ENCODE assay signal across 28 cellular contexts in the genomic region with DNA sequence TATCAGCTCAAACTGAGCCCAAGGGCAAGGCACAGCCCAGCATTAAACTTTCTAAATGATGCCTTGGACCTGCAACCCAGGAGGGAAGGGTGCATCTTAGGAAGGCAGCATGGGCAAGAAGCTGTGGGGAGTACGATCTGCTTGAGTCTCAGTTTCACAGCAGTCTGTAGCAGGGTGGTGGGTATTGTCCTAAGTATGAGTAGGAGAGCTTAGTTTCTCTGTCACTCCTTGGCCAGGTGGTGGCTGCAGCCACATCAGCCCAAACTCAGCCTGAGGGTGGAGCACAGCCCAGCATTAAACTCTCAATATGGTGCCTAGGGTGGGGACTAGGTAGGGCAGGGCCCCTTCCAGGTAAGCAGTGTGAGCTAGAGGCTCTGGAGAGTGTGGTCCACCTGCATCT.
"Had no signal": no experiment of that assay in that cellular context is flagged by ENCODE, and none has a peak within 500 bp of the region (broad histone marks: within the 10 kb centered on the region; RNA-seq: fewer than 3 reads in every experiment).

No MANE protein-coding gene starts in this region.

- H3K27me3 ChIP-seq: brain microvascular endothelial cell, esophagus squamous epithelium, gastroesophageal sphincter, heart right ventricle had no signal

- H3K27ac ChIP-seq: brain microvascular endothelial cell, esophagus squamous epithelium, gastroesophageal sphincter, heart right ventricle, WERI-Rb-1 had no signal

- DNase-seq: activated B cell treated with CpG ODN at 0.5 μM for 24 hours; activated CD4-positive, alpha-beta T cell treated with anti-CD3 and anti-CD28 coated beads for 48 hours; activated CD4-positive, alpha-beta T cell treated with anti-CD3 and anti-CD28 coated beads, Interleukin-2, amount 50 U/mL, for 1 hour; activated CD4-positive, alpha-beta T cell treated with anti-CD3 and anti-CD28 coated beads, Interleukin-2, amount 50 U/mL, for 48 hours; activated CD8-positive, alpha-beta memory T cell treated with anti-CD3 and anti-CD28 coated beads for 24 hours; activated CD8-positive, alpha-beta T cell treated with anti-CD3 and anti-CD28 coated beads for 36 hours; activated effector memory CD4-positive, alpha-beta T cell treated with Interleukin-2 at 50 U/mL for 16 hours; activated gamma-delta T cell treated with Interleukin-2 at 50 U/mL for 16 hours; activated naive CD4-positive, alpha-beta T cell treated with anti-CD3 and anti-CD28 coated beads, Interleukin-2, amount 50 U/mL, for 16 hours; activated naive CD4-positive, alpha-beta T cell treated with Interleukin-2 at 50 U/mL for 16 hours; activated T-cell treated with anti-CD3 and anti-CD28 coated beads, Interleukin-2, amount 50 U/mL, for 4 hours; amniotic stem cell; anterior cingulate cortex; brain microvascular endothelial cell; cortex of kidney; dermis blood vessel endothelial cell; effector CD4-positive, alpha-beta T cell; effector memory CD8-positive, alpha-beta T cell; erythroblast; esophagus squamous epithelium; foreskin melanocyte; heart right ventricle; T-helper 1 cell; T-helper 2 cell; WERI-Rb-1 had no signal

- H3K4me1 ChIP-seq: esophagus squamous epithelium, gastroesophageal sphincter, heart right ventricle had no signal

- H3K4me3 ChIP-seq: esophagus squamous epithelium, gastroesophageal sphincter, heart right ventricle had no signal

- ATAC-seq: activated CD4-positive, CD25-positive, alpha-beta regulatory T cell treated with anti-CD3 and anti-CD28 coated beads, Interleukin-2, amount 50 U/mL, for 24 hours; activated CD8-positive, alpha-beta T cell treated with anti-CD3 and anti-CD28 coated beads for 36 hours; activated T-cell treated with anti-CD3 and anti-CD28 coated beads, Interleukin-2, amount 50 U/mL, for 4 hours; activated T-helper 17 cell treated with anti-CD3 and anti-CD28 coated beads, Interleukin-2, amount 50 U/mL, for 72 hours; effector memory CD8-positive, alpha-beta T cell; gastroesophageal sphincter; heart right ventricle had no signal

- H3K36me3 ChIP-seq: brain microvascular endothelial cell, esophagus squamous epithelium, gastroesophageal sphincter, heart right ventricle, WERI-Rb-1 had no signal
